ENCODE assay signal across 1 cellular context in the genomic region with DNA sequence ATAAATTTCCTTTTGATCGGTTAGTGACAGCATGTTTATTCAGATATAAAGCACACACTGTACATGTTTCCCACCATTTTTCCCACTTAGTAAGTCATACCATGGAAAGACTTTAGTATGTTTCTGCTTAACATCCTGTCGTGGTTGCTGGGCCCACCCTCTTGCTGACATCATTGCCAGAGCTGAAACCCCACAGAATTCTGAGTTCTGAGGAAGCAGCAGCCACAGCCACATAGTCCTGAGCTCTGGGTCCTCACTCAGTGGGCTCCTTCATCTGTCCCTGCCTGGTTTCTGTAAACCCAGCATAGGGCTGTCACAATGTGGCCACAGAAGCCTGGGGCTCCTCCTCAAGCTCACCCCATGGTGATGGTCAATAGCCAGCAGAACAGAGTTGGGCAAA.
TF ChIP-seq lines count a peak whose summit lies in the region.

No MANE protein-coding gene starts in this region.

TF ChIP-seq in SK-N-SH, 30 proteins besides CTCF, POLR2A, EP300 and RAD21 (continued from another document):
- TF ChIP-seq SIN3A (IDR thresholded peaks at IDR 0.05; ENCODE audit: borderline replicate concordance, low read depth, low read length) = no peak
